In genomic region chr9:27451207-27451792, GRCh38 we compare ENCODE assay signal across 23 cellular contexts.
DNase-seq lines count a peak whose midpoint lies in the region; ATAC-seq and TF ChIP-seq lines count a peak whose summit lies in the region.
"Had no signal": no experiment of that assay in that cellular context is flagged by ENCODE, and none has a peak within 500 bp of the region (broad histone marks: within the 10 kb centered on the region; RNA-seq: fewer than 3 reads in every experiment).

No MANE protein-coding gene starts in this region.

- POLR2A ChIA-PET in GM10248 (lab: Yijun Ruan, JAX): no interaction called here

- no peak for TF ChIP-seq CTCF in AG10803 (conservative IDR thresholded peaks at IDR 0.05; ENCODE audit: low read length)
- TF ChIP-seq CTCF in RWPE2 (IDR thresholded peaks at IDR 0.05; ENCODE audit: poor library complexity, severe bottlenecking): no peak
- TF ChIP-seq CTCF in GM10248 (IDR thresholded peaks at IDR 0.05; ENCODE audit: control extremely low read depth, extremely low read depth, low read depth, missing control alignments): no peak

- peak; percentile 22 for DNase-seq in AG10803 (ENCODE audit: low read depth)
- no peak for DNase-seq in RWPE2 (ENCODE audit: low spot score)
- DNase-seq in left colon: no peak
- DNase-seq in NCI-H2227 treated with DMSO at 0.1 percent for 48 hours (lab: John Stamatoyannopoulos, UW): no peak
- no peak for DNase-seq in T1000 (lab: John Stamatoyannopoulos, UW)
- no peak for DNase-seq in GM10248 (ENCODE audit: extremely low spot score)
- DNase-seq: activated CD8-positive, alpha-beta T cell treated with anti-CD3 and anti-CD28 coated beads for 36 hours; activated naive CD4-positive, alpha-beta T cell treated with anti-CD3 and anti-CD28 coated beads, Interleukin-2, amount 10 ng/mL, durations not matched to agents 7 days and 5 days; activated T-cell treated with anti-CD3 and anti-CD28 coated beads, Interleukin-2, amount 50 U/mL, for 24 hours; C1 segment of cervical spinal cord; GDM1; naive thymus-derived CD4-positive, alpha-beta T cell; NCI-H1417; OCI-M1; SIG-M5; sigmoid colon; T-helper 17 cell had no signal

- H3K36me3 ChIP-seq in RWPE2 (ENCODE audit: low read depth): peaks cover 49% of the 10 kb centered on the region

- H3K4me3 ChIP-seq in AG10803 (ENCODE audit: low read length) (no peak overlapping the region), RWPE2 (ENCODE audit: severe bottlenecking) (no peak overlapping the region)
- H3K4me3 ChIP-seq: ascending aorta, GM23338, sigmoid colon had no signal

- CTCF ChIA-PET in GM10248 (lab: Yijun Ruan, JAX): interaction anchor here (2.5 kb wide), 1 partner anchor 10 kb away, joined by 8 read pairs; no protein-coding TSS in a partner anchor

- H3K27ac ChIP-seq in RWPE2 (ENCODE audit: poor library complexity, severe bottlenecking): peak overlapping the region; percentile 95
- H3K27ac ChIP-seq: ascending aorta, parathyroid adenoma had no signal

- intact Hi-C loops in left colon (cut with DNase I, micrococcal nuclease): no loop called here

- peaks cover 42% of the 10 kb centered on the region for H3K4me1 ChIP-seq in RWPE2 (ENCODE audit: insufficient read depth, poor library complexity, severe bottlenecking)
- H3K4me1 ChIP-seq: parathyroid adenoma had no signal

- H3K27me3 ChIP-seq in RWPE2 (ENCODE audit: insufficient read depth, poor library complexity, severe bottlenecking): no peaks in the 10 kb centered on the region
- H3K27me3 ChIP-seq: ascending aorta, sigmoid colon had no signal

- H3K9me3 ChIP-seq in RWPE2 (ENCODE audit: severe bottlenecking): no peaks in the 10 kb centered on the region
- H3K9me3 ChIP-seq: ascending aorta, sigmoid colon had no signal

- ATAC-seq in HG02678 (IDR thresholded peaks at IDR 0.05; ENCODE audit: unreplicated experiment): peak; percentile 71
- no peak for ATAC-seq in RWPE2 (ENCODE audit: low read depth)
- ATAC-seq in left colon: peak; percentile 59
- no peak for ATAC-seq in activated CD4-positive, CD25-positive, alpha-beta regulatory T cell treated with anti-CD3 and anti-CD28 coated beads, Interleukin-2, amount 50 U/mL, for 24 hours
- ATAC-seq: activated CD8-positive, alpha-beta T cell treated with anti-CD3 and anti-CD28 coated beads for 36 hours; naive thymus-derived CD4-positive, alpha-beta T cell; T-helper 17 cell; WTC11 had no signal

Comparison
In these comparisons a context has a peak if more than half of its experiments do, and no peak if none do; other contexts are left out.
1. ATAC-seq: peak in HG02678 (single experiment) and left colon (single experiment); none in RWPE2 (single experiment) and activated CD4-positive, CD25-positive, alpha-beta regulatory T cell treated with anti-CD3 and anti-CD28 coated beads, Interleukin-2, amount 50 U/mL, for 24 hours (0 of 2).